In the genomic region with DNA sequence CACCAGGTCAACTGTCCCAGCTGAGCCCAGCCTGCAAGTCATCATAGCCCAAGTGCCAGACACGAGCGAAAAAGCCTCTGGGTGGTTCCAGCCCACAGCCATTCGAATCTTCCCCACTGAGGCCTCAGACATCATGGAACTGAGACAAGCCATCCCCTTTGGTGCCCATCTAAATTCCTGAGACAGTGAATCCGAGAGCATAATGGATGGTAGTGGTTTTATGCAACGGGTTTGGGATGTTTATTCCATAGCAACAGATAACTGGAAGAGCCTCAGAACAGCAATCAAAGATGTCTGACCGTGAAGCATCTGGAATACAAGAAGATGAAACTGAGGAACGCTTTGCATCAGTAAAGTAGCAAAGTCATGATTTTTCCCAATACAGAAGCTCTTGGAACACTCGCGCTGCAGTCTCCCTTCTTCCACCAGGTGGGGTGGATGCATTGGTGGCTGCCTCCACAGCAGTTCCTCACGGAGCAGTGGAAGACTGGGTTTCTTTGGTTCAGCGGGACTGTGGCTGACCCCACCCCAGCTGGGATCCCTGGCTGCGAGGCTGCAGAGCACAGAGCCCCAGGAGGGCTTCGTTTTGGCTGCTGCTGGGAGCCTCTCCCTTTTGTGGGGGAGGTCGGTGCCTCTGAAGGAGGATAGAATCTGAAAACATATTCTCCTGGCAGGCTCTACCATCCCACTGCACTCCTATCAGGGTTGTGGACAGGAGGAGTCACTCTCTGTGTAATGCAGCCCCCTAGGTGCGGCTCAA, we compare ENCODE assay signal across 8 cellular contexts. TPM values are rescaled to one million over a fixed set of nuclear protein-coding genes. Genes with fewer than 3 reads are reported as not detected.
DNase-seq lines count a peak whose midpoint lies in the region; ATAC-seq and TF ChIP-seq lines count a peak whose summit lies in the region.

No MANE protein-coding gene starts in this region.

- peak overlapping the region; percentile 68 for H3K4me2 ChIP-seq in hepatocyte

- DNase-seq in Daoy (ENCODE audit: low read depth) (peak; percentile 37), HuH-7.5 (ENCODE audit: low spot score) (peak; percentile 82), SK-N-DZ (ENCODE audit: low spot score) (peak; percentile 66), astrocyte of the cerebellum (ENCODE audit: low read depth) (peak; percentile 57), hepatocyte (ENCODE audit: low spot score) (peak; percentile 85), sciatic nerve (ENCODE audit: low spot score) (peak; percentile 85), cortex of kidney (lab: John Stamatoyannopoulos, UW) (no peak)

- no peaks in the 10 kb centered on the region for H3K79me2 ChIP-seq in hepatocyte

- H3K4me1 ChIP-seq in hepatocyte (ENCODE audit: insufficient read depth): peaks cover 1% of the 10 kb centered on the region

- H3K27me3 ChIP-seq in hepatocyte: no peaks in the 10 kb centered on the region

- 40% methylated on average over 15 of the region's 15 CpGs for WGBS in hepatocyte (ENCODE audit: low lambda C conversion rate, missing lambda C conversion rate)

- TF ChIP-seq CTCF in astrocyte of the cerebellum (IDR thresholded peaks at IDR 0.05; ENCODE audit: low read depth, low read length, missing control alignments): peak; percentile 97
- peak; percentile 78 for TF ChIP-seq CTCF in hepatocyte (IDR thresholded peaks at IDR 0.05; ENCODE audit: poor library complexity)

- H2AFZ ChIP-seq in hepatocyte: peak overlapping the region; percentile 9

- intact Hi-C loops in sciatic nerve (cut with DNase I): no loop called here

- H3K36me3 ChIP-seq in hepatocyte (replicated peaks; ENCODE audit: insufficient read depth, low read depth): no peaks in the 10 kb centered on the region

- H3K27ac ChIP-seq in hepatocyte: no peak overlapping the region

- no peaks in the 10 kb centered on the region for H3K9me2 ChIP-seq in hepatocyte (replicated peaks; ENCODE audit: insufficient read depth)

- H4K20me1 ChIP-seq in hepatocyte (ENCODE audit: insufficient read depth, poor library complexity, severe bottlenecking): no peaks in the 10 kb centered on the region

- no peaks in the 10 kb centered on the region for H3K9me3 ChIP-seq in hepatocyte (ENCODE audit: low read depth)

- ATAC-seq in sciatic nerve (peak; percentile 96), HG03159 (IDR thresholded peaks at IDR 0.05; ENCODE audit: unreplicated experiment) (no peak)

- in situ Hi-C loops in astrocyte of the cerebellum (cut with HindIII; ENCODE audit: low sequenced_read_pairs): no loop called here

- H3K4me3 ChIP-seq in astrocyte of the cerebellum (ENCODE audit: low read depth, low read length) (peak overlapping the region; percentile 16), hepatocyte (no peak overlapping the region)

RNA-seq across cellular contexts. Expression of gene PDE8A, which starts 26.4 kb away (rescaled TPM):
- total RNA-seq in Daoy (2014; rRNA removed; shearing (Covaris generic)): 3.7 and 4.9 TPM in 2 replicates
- polyA plus RNA-seq in SK-N-DZ (2014; cell fraction: cytosol; rRNA removed): 13.0 and 15.0 TPM in 2 replicates
- 33.6 and 52.2 TPM in 2 replicates for polyA plus RNA-seq in SK-N-DZ (2014; cell fraction: nucleus; rRNA removed)
- 25.6 and 26.0 TPM in 2 replicates for total RNA-seq in hepatocyte
- polyA plus RNA-seq in hepatocyte: 15.3 and 24.0 TPM in 2 replicates
- total RNA-seq in sciatic nerve: 71.4 TPM
